ENCODE assay signal across 7 cellular contexts in genomic region chr3:125836816-125837215, GRCh38.
A peak's percentile ranks its signal among the peaks of the same experiment; 100 is the strongest.
DNase-seq lines count a peak whose midpoint lies in the region; ATAC-seq and TF ChIP-seq lines count a peak whose summit lies in the region.
"Not testable (repeated sequence)": the region's sequence is repeated elsewhere in the genome, so short reads cannot be mapped to it uniquely, and the experiment has no call there.

No MANE protein-coding gene starts in this region.

- H3K27ac ChIP-seq in CD8-positive, alpha-beta T cell (ENCODE audit: low read depth, low read length), result peak overlapping the region; percentile 30
- peak overlapping the region; percentile 62 for H3K27ac ChIP-seq in KMS-11
- H3K27ac ChIP-seq in neural progenitor cell, result not testable (repeated sequence)

- H3K4me2 ChIP-seq in KMS-11, result peak overlapping the region; percentile 42; the same call in 1 of the 2 replicates
- not testable (repeated sequence) for H3K4me2 ChIP-seq in neural progenitor cell

- not testable (repeated sequence) for H3K4me1 ChIP-seq in CD8-positive, alpha-beta T cell (ENCODE audit: insufficient read depth, low read length); neural progenitor cell
- peaks cover 10% of the 10 kb centered on the region for H3K4me1 ChIP-seq in KMS-11 (ENCODE audit: low read depth, poor library complexity, severe bottlenecking)

- DNase-seq in CD8-positive, alpha-beta T cell; activated CD8-positive, alpha-beta T cell treated with anti-CD3 and anti-CD28 coated beads for 36 hours; endothelial cell (ENCODE audit: low spot score); neural progenitor cell (ENCODE audit: low spot score): not testable (repeated sequence)
- peak; percentile 14 for DNase-seq in SW480 (ENCODE audit: low spot score)

- H3K36me3 Mint-ChIP-seq in CD8-positive, alpha-beta T cell; activated CD8-positive, alpha-beta T cell treated with anti-CD3 and anti-CD28 coated beads for 36 hours (ENCODE audit: low read depth); endothelial cell (ENCODE audit: low read depth, unreplicated experiment): not testable (repeated sequence)
- H3K36me3 Mint-ChIP-seq in brain (peaks cover 10% of the 10 kb centered on the region), neural progenitor cell (peaks cover 12% of the 10 kb centered on the region)

- H3F3A ChIP-seq in neural progenitor cell (ENCODE audit: low read depth), result not testable (repeated sequence)

- not testable (repeated sequence) for H3K4me3 ChIP-seq in CD8-positive, alpha-beta T cell (ENCODE audit: low read depth, low read length); KMS-11 (IDR thresholded peaks at IDR 0.05; ENCODE audit: insufficient read depth, low read depth, low read length); neural progenitor cell

- not testable (repeated sequence) for H3K9me3 Mint-ChIP-seq in CD8-positive, alpha-beta T cell; activated CD8-positive, alpha-beta T cell treated with anti-CD3 and anti-CD28 coated beads for 36 hours; brain; endothelial cell (ENCODE audit: unreplicated experiment); neural progenitor cell

- not testable (repeated sequence) for H3K79me2 ChIP-seq in KMS-11 (ENCODE audit: insufficient read depth, low read depth); neural progenitor cell (ENCODE audit: low read depth)

- not testable (repeated sequence) for H3K4me1 Mint-ChIP-seq in CD8-positive, alpha-beta T cell (ENCODE audit: low read depth); activated CD8-positive, alpha-beta T cell treated with anti-CD3 and anti-CD28 coated beads for 36 hours (ENCODE audit: low read depth)
- H3K4me1 Mint-ChIP-seq in brain (peaks cover 39% of the 10 kb centered on the region), endothelial cell (ENCODE audit: unreplicated experiment) (peaks cover 18% of the 10 kb centered on the region), neural progenitor cell (peaks cover 50% of the 10 kb centered on the region)

- H3K27ac Mint-ChIP-seq in CD8-positive, alpha-beta T cell, result peak overlapping the region; percentile 88
- peak overlapping the region; percentile 3 for H3K27ac Mint-ChIP-seq in activated CD8-positive, alpha-beta T cell treated with anti-CD3 and anti-CD28 coated beads for 36 hours
- H3K27ac Mint-ChIP-seq in brain (peak overlapping the region in 3 of 5 experiments; percentile 19 to 93 (median 81)), endothelial cell (ENCODE audit: unreplicated experiment) (peak overlapping the region; percentile 93), neural progenitor cell (peak overlapping the region; percentile 97)

- H3K27me3 Mint-ChIP-seq in CD8-positive, alpha-beta T cell (ENCODE audit: low read depth); activated CD8-positive, alpha-beta T cell treated with anti-CD3 and anti-CD28 coated beads for 36 hours; brain; endothelial cell (ENCODE audit: unreplicated experiment); neural progenitor cell (ENCODE audit: insufficient read depth, low read depth): not testable (repeated sequence)

- peak overlapping the region; percentile 45; the same call in 1 of the 2 replicates for H2AFZ ChIP-seq in KMS-11 (ENCODE audit: low read depth)
- H2AFZ ChIP-seq in neural progenitor cell (replicated peaks), result not testable (repeated sequence)

- H3K4me3 Mint-ChIP-seq in CD8-positive, alpha-beta T cell, result peak overlapping the region; percentile 65
- H3K4me3 Mint-ChIP-seq in activated CD8-positive, alpha-beta T cell treated with anti-CD3 and anti-CD28 coated beads for 36 hours, result peak overlapping the region; percentile 31
- H3K4me3 Mint-ChIP-seq in brain (peak overlapping the region in 2 of 5 experiments; percentile 68 to 72), neural progenitor cell (peak overlapping the region; percentile 47)
- not testable (repeated sequence) for H3K4me3 Mint-ChIP-seq in endothelial cell (ENCODE audit: unreplicated experiment)

- not testable (repeated sequence) for H3K9me3 ChIP-seq in CD8-positive, alpha-beta T cell (ENCODE audit: low read length); neural progenitor cell (ENCODE audit: low read depth)

- peak overlapping the region; percentile 55; the same call in 1 of the 2 replicates for H3K9ac ChIP-seq in KMS-11
- not testable (repeated sequence) for H3K9ac ChIP-seq in neural progenitor cell

- H3K36me3 ChIP-seq in CD8-positive, alpha-beta T cell (ENCODE audit: insufficient read depth, low read length); KMS-11 (ENCODE audit: insufficient read depth); neural progenitor cell: not testable (repeated sequence)

- not testable (repeated sequence) for H3K27me3 ChIP-seq in CD8-positive, alpha-beta T cell (ENCODE audit: insufficient read depth, low read length); KMS-11 (ENCODE audit: insufficient read depth, low read depth); neural progenitor cell

- CTCF ChIA-PET in CD8-positive, alpha-beta T cell (lab: Charles Lee); activated CD8-positive, alpha-beta T cell treated with anti-CD3 and anti-CD28 coated beads for 36 hours (lab: Charles Lee): not testable (repeated sequence)

- not testable (repeated sequence) for TF ChIP-seq CTCF in CD8-positive, alpha-beta T cell (IDR thresholded peaks at IDR 0.05); KMS-11 (conservative IDR thresholded peaks at IDR 0.05; ENCODE audit: low read depth, low read length); activated CD8-positive, alpha-beta T cell treated with anti-CD3 and anti-CD28 coated beads for 36 hours (IDR thresholded peaks at IDR 0.05); brain (conservative IDR thresholded peaks at IDR 0.05); endothelial cell (IDR thresholded peaks at IDR 0.05; ENCODE audit: unreplicated experiment); neural progenitor cell (IDR thresholded peaks at IDR 0.05)

- intact Hi-C loops in CD8-positive, alpha-beta T cell (cut with DNase I, micrococcal nuclease); activated CD8-positive, alpha-beta T cell treated with anti-CD3 and anti-CD28 coated beads for 36 hours (cut with micrococcal nuclease): not testable (repeated sequence)

- not testable (repeated sequence) for ATAC-seq in CD8-positive, alpha-beta T cell; activated CD8-positive, alpha-beta T cell treated with anti-CD3 and anti-CD28 coated beads for 36 hours

- not testable (repeated sequence) for H4K20me1 ChIP-seq in KMS-11 (ENCODE audit: insufficient read depth); neural progenitor cell (ENCODE audit: low read depth)

- POLR2A ChIA-PET in CD8-positive, alpha-beta T cell (lab: Charles Lee); activated CD8-positive, alpha-beta T cell treated with anti-CD3 and anti-CD28 coated beads for 36 hours (lab: Charles Lee): not testable (repeated sequence)

Comparison
In these comparisons a context has a peak if more than half of its experiments do, and no peak if none do; other contexts are left out.
1. H3K27ac Mint-ChIP-seq: peak in every context shown above with its lines; median percentile 97 in neural progenitor cell; 93 in endothelial cell; 88 in CD8-positive, alpha-beta T cell; 81 in brain; 3 in activated CD8-positive, alpha-beta T cell treated with anti-CD3 and anti-CD28 coated beads for 36 hours.